Comparison of ENCODE assay signal across 37 cellular contexts in genomic region chr16:5578980-5579379, GRCh38.
"Had no signal": no experiment of that assay in that cellular context is flagged by ENCODE, and none has a peak within 500 bp of the region (broad histone marks: within the 10 kb centered on the region; RNA-seq: fewer than 3 reads in every experiment).

No MANE protein-coding gene starts in this region.

- ATAC-seq: activated CD4-positive, alpha-beta T cell treated with anti-CD3 and anti-CD28 coated beads for 36 hours; activated CD4-positive, CD25-positive, alpha-beta regulatory T cell treated with anti-CD3 and anti-CD28 coated beads, Interleukin-2, amount 50 U/mL, for 24 hours; activated CD8-positive, alpha-beta memory T cell treated with anti-CD3 and anti-CD28 coated beads, Interleukin-2, amount 10 ng/mL, durations not matched to agents 7 days and 5 days; activated CD8-positive, alpha-beta T cell treated with anti-CD3 and anti-CD28 coated beads, Interleukin-2, amount 10 ng/mL, durations not matched to agents 7 days and 5 days; activated naive CD8-positive, alpha-beta T cell treated with anti-CD3 and anti-CD28 coated beads, Interleukin-2, amount 50 U/mL, for 24 hours; T-helper 17 cell; WTC11 had no signal

- FAIRE-seq: bronchial epithelial cell, TTC549 had no signal

- H3K36me3 Mint-ChIP-seq: activated CD8-positive, alpha-beta memory T cell treated with anti-CD3 and anti-CD28 coated beads, Interleukin-2, amount 10 ng/mL, durations not matched to agents 7 days and 5 days; activated naive CD4-positive, alpha-beta T cell treated with anti-CD3 and anti-CD28 coated beads, Interleukin-2, amount 10 ng/mL, durations not matched to agents 7 days and 5 days; activated naive CD4-positive, alpha-beta T cell treated with anti-CD3 and anti-CD28 coated beads, Interleukin-2, amount 50 U/mL, for 24 hours; activated naive CD8-positive, alpha-beta T cell; activated naive CD8-positive, alpha-beta T cell treated with anti-CD3 and anti-CD28 coated beads, Interleukin-2, amount 10 ng/mL, durations not matched to agents 7 days and 5 days; brain had no signal

- H3K36me3 ChIP-seq: ascending aorta, cardiac muscle cell had no signal

- H3K27ac Mint-ChIP-seq: activated CD4-positive, alpha-beta memory T cell treated with anti-CD3 and anti-CD28 coated beads, Interleukin-2, amount 10 ng/mL, durations not matched to agents 7 days and 5 days; activated CD4-positive, alpha-beta T cell treated with anti-CD3 and anti-CD28 coated beads for 36 hours; activated CD4-positive, alpha-beta T cell treated with anti-CD3 and anti-CD28 coated beads, Interleukin-2, amount 10 ng/mL, durations not matched to agents 7 days and 5 days; activated CD8-positive, alpha-beta memory T cell treated with anti-CD3 and anti-CD28 coated beads, Interleukin-2, amount 10 ng/mL, durations not matched to agents 7 days and 5 days; activated CD8-positive, alpha-beta T cell treated with anti-CD3 and anti-CD28 coated beads, Interleukin-2, amount 10 ng/mL, durations not matched to agents 7 days and 5 days; activated naive CD4-positive, alpha-beta T cell treated with anti-CD3 and anti-CD28 coated beads, Interleukin-2, amount 10 ng/mL, durations not matched to agents 7 days and 5 days; activated naive CD4-positive, alpha-beta T cell treated with anti-CD3 and anti-CD28 coated beads, Interleukin-2, amount 50 U/mL, for 24 hours; activated naive CD8-positive, alpha-beta T cell; activated naive CD8-positive, alpha-beta T cell treated with anti-CD3 and anti-CD28 coated beads, Interleukin-2, amount 10 ng/mL, durations not matched to agents 7 days and 5 days; activated naive CD8-positive, alpha-beta T cell treated with anti-CD3 and anti-CD28 coated beads, Interleukin-2, amount 50 U/mL, for 24 hours; activated T-cell treated with anti-CD3 and anti-CD28 coated beads, Interleukin-2, amount 50 U/mL, for 24 hours; activated T-helper 2 cell treated with anti-CD3 and anti-CD28 coated beads, Interferon-gamma antibody, Interleukin-2, Interleukin-4, amounts not matched to agents 10 μg/mL and 5 μg/mL and 100 μg/mL, durations not matched to agents 14 hours and 24 hours and 36 hours; T-helper 17 cell; WTC11 had no signal

- DNase-seq: activated CD4-positive, alpha-beta memory T cell treated with anti-CD3 and anti-CD28 coated beads, Interleukin-2, amount 10 ng/mL, durations not matched to agents 7 days and 5 days; activated CD4-positive, alpha-beta T cell treated with anti-CD3 and anti-CD28 coated beads for 1 hour; activated CD4-positive, alpha-beta T cell treated with anti-CD3 and anti-CD28 coated beads for 36 hours; activated CD4-positive, alpha-beta T cell treated with anti-CD3 and anti-CD28 coated beads for 48 hours; activated CD4-positive, alpha-beta T cell treated with anti-CD3 and anti-CD28 coated beads, Interleukin-2, amount 10 ng/mL, durations not matched to agents 7 days and 5 days; activated CD4-positive, alpha-beta T cell treated with anti-CD3 and anti-CD28 coated beads, Interleukin-2, amount 50 U/mL, for 48 hours; activated CD4-positive, CD25-positive, alpha-beta regulatory T cell; activated CD8-positive, alpha-beta memory T cell treated with anti-CD3 and anti-CD28 coated beads for 24 hours; activated CD8-positive, alpha-beta memory T cell treated with anti-CD3 and anti-CD28 coated beads, Interleukin-2, amount 10 ng/mL, durations not matched to agents 7 days and 5 days; activated CD8-positive, alpha-beta memory T cell treated with anti-CD3 and anti-CD28 coated beads, Interleukin-2, amount 50 U/mL, for 48 hours; activated CD8-positive, alpha-beta T cell treated with anti-CD3 and anti-CD28 coated beads, Interleukin-2, amount 10 ng/mL, durations not matched to agents 7 days and 5 days; activated effector memory CD4-positive, alpha-beta T cell treated with Interleukin-2 at 50 U/mL for 16 hours; activated gamma-delta T cell; activated naive CD4-positive, alpha-beta T cell treated with anti-CD3 and anti-CD28 coated beads, Interleukin-2, amount 10 ng/mL, durations not matched to agents 7 days and 5 days; activated naive CD4-positive, alpha-beta T cell treated with Interleukin-2 at 50 U/mL for 16 hours; activated naive CD8-positive, alpha-beta T cell treated with anti-CD3 and anti-CD28 coated beads, Interleukin-2, amount 10 ng/mL, durations not matched to agents 7 days and 5 days; activated naive CD8-positive, alpha-beta T cell treated with anti-CD3 and anti-CD28 coated beads, Interleukin-2, amount 50 U/mL, for 24 hours; activated T-cell treated with anti-CD3 and anti-CD28 coated beads, Interleukin-2, amount 50 U/mL, for 24 hours; activated T-cell treated with anti-CD3 and anti-CD28 coated beads, Interleukin-2, amount 50 U/mL, for 48 hours; amygdala; anterior cingulate cortex; caudate nucleus; cerebellar nuclear complex; T-helper 17 cell; T1000 had no signal

- H3K9me3 ChIP-seq: ascending aorta had no signal

- H3K27me3 Mint-ChIP-seq: activated CD4-positive, alpha-beta memory T cell treated with anti-CD3 and anti-CD28 coated beads, Interleukin-2, amount 10 ng/mL, durations not matched to agents 7 days and 5 days; activated CD4-positive, alpha-beta T cell treated with anti-CD3 and anti-CD28 coated beads for 36 hours; activated CD4-positive, alpha-beta T cell treated with anti-CD3 and anti-CD28 coated beads, Interleukin-2, amount 10 ng/mL, durations not matched to agents 7 days and 5 days; activated CD8-positive, alpha-beta memory T cell treated with anti-CD3 and anti-CD28 coated beads, Interleukin-2, amount 10 ng/mL, durations not matched to agents 7 days and 5 days; activated naive CD4-positive, alpha-beta T cell treated with anti-CD3 and anti-CD28 coated beads, Interleukin-2, amount 10 ng/mL, durations not matched to agents 7 days and 5 days; activated naive CD8-positive, alpha-beta T cell treated with anti-CD3 and anti-CD28 coated beads, Interleukin-2, amount 10 ng/mL, durations not matched to agents 7 days and 5 days; activated naive CD8-positive, alpha-beta T cell treated with anti-CD3 and anti-CD28 coated beads, Interleukin-2, amount 50 U/mL, for 24 hours; activated T-cell treated with anti-CD3 and anti-CD28 coated beads, Interleukin-2, amount 50 U/mL, for 24 hours; central memory CD8-positive, alpha-beta T cell; T-helper 17 cell had no signal

- H3K4me3 Mint-ChIP-seq: activated CD4-positive, alpha-beta memory T cell treated with anti-CD3 and anti-CD28 coated beads, Interleukin-2, amount 10 ng/mL, durations not matched to agents 7 days and 5 days; activated CD4-positive, alpha-beta T cell treated with anti-CD3 and anti-CD28 coated beads for 36 hours; activated CD4-positive, alpha-beta T cell treated with anti-CD3 and anti-CD28 coated beads, Interleukin-2, amount 10 ng/mL, durations not matched to agents 7 days and 5 days; activated CD8-positive, alpha-beta memory T cell treated with anti-CD3 and anti-CD28 coated beads, Interleukin-2, amount 10 ng/mL, durations not matched to agents 7 days and 5 days; activated CD8-positive, alpha-beta T cell treated with anti-CD3 and anti-CD28 coated beads, Interleukin-2, amount 10 ng/mL, durations not matched to agents 7 days and 5 days; activated naive CD4-positive, alpha-beta T cell treated with anti-CD3 and anti-CD28 coated beads, Interleukin-2, amount 10 ng/mL, durations not matched to agents 7 days and 5 days; activated naive CD4-positive, alpha-beta T cell treated with anti-CD3 and anti-CD28 coated beads, Interleukin-2, amount 50 U/mL, for 24 hours; activated naive CD8-positive, alpha-beta T cell; activated naive CD8-positive, alpha-beta T cell treated with anti-CD3 and anti-CD28 coated beads, Interleukin-2, amount 10 ng/mL, durations not matched to agents 7 days and 5 days; activated naive CD8-positive, alpha-beta T cell treated with anti-CD3 and anti-CD28 coated beads, Interleukin-2, amount 50 U/mL, for 24 hours; activated T-cell treated with anti-CD3 and anti-CD28 coated beads, Interleukin-2, amount 50 U/mL, for 24 hours; brain; central memory CD8-positive, alpha-beta T cell; T-helper 17 cell; WTC11 had no signal

- H3K4me1 ChIP-seq: ascending aorta had no signal

- H3K27me3 ChIP-seq: ascending aorta had no signal

- H3K9me3 Mint-ChIP-seq: activated naive CD4-positive, alpha-beta T cell treated with anti-CD3 and anti-CD28 coated beads, Interleukin-2, amount 50 U/mL, for 24 hours; activated naive CD8-positive, alpha-beta T cell treated with anti-CD3 and anti-CD28 coated beads, Interleukin-2, amount 10 ng/mL, durations not matched to agents 7 days and 5 days; activated naive CD8-positive, alpha-beta T cell treated with anti-CD3 and anti-CD28 coated beads, Interleukin-2, amount 50 U/mL, for 24 hours; activated T-cell treated with anti-CD3 and anti-CD28 coated beads, Interleukin-2, amount 50 U/mL, for 24 hours; brain; central memory CD8-positive, alpha-beta T cell had no signal

- H3K27ac ChIP-seq: ascending aorta, cardiac muscle cell, VCaP had no signal

- H3K4me1 Mint-ChIP-seq: activated CD4-positive, alpha-beta memory T cell treated with anti-CD3 and anti-CD28 coated beads, Interleukin-2, amount 10 ng/mL, durations not matched to agents 7 days and 5 days; activated CD4-positive, alpha-beta T cell treated with anti-CD3 and anti-CD28 coated beads for 36 hours; activated CD4-positive, alpha-beta T cell treated with anti-CD3 and anti-CD28 coated beads, Interleukin-2, amount 10 ng/mL, durations not matched to agents 7 days and 5 days; activated CD8-positive, alpha-beta memory T cell treated with anti-CD3 and anti-CD28 coated beads, Interleukin-2, amount 10 ng/mL, durations not matched to agents 7 days and 5 days; activated naive CD4-positive, alpha-beta T cell treated with anti-CD3 and anti-CD28 coated beads, Interleukin-2, amount 10 ng/mL, durations not matched to agents 7 days and 5 days; activated naive CD4-positive, alpha-beta T cell treated with anti-CD3 and anti-CD28 coated beads, Interleukin-2, amount 50 U/mL, for 24 hours; activated naive CD8-positive, alpha-beta T cell treated with anti-CD3 and anti-CD28 coated beads, Interleukin-2, amount 10 ng/mL, durations not matched to agents 7 days and 5 days; activated naive CD8-positive, alpha-beta T cell treated with anti-CD3 and anti-CD28 coated beads, Interleukin-2, amount 50 U/mL, for 24 hours; central memory CD8-positive, alpha-beta T cell; T-helper 17 cell; WTC11 had no signal

- H3K4me3 ChIP-seq: ascending aorta, cardiac muscle cell had no signal
